Comparison of ENCODE assay signal across 29 cellular contexts in the genomic region with DNA sequence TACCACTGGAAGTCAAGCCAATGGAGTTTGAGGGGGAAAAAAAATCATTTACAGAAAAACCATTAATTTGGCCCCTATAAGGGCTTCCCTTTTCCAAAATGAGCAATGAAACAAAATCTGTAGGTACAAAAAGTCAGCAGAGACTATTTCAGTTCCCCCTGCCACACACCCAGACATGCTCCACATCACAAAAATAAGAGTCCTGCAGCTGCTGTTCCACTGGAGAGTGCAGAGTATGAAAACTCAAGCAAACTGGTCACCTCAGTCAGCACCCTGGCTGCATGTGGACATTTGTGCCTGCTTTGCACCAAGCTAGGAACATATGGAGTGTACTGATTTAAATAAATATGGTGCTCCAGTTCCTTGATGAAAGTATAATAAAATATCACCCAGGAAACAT. TPM values are rescaled to one million over a fixed set of nuclear protein-coding genes. Genes with fewer than 3 reads are reported as not detected.
DNase-seq lines count a peak whose midpoint lies in the region; ATAC-seq and TF ChIP-seq lines count a peak whose summit lies in the region.
"Had no signal": no experiment of that assay in that cellular context is flagged by ENCODE, and none has a peak within 500 bp of the region (broad histone marks: within the 10 kb centered on the region; RNA-seq: fewer than 3 reads in every experiment).

No MANE protein-coding gene starts in this region.

- H3K27ac Mint-ChIP-seq in activated CD4-positive, alpha-beta T cell treated with anti-CD3 and anti-CD28 coated beads, Interleukin-2, amount 10 ng/mL, durations not matched to agents 24 days and 14 days = no peak overlapping the region
- no peak overlapping the region for H3K27ac Mint-ChIP-seq in immature natural killer cell
- H3K27ac Mint-ChIP-seq: activated naive CD4-positive, alpha-beta T cell treated with anti-CD3 and anti-CD28 coated beads, Interleukin-2, amount 50 U/mL, for 72 hours; activated T-helper 1 cell treated with anti-CD3 and anti-CD28 coated beads, Interleukin-12 subunit alpha, Interleukin-12 subunit beta, Interleukin-2, Interleukin-4 antibody, amounts not matched to agents 30 ng/mL and 10 ng/mL and 1 ng/mL, durations not matched to agents 14 hours and 24 hours and 36 hours; naive thymus-derived CD4-positive, alpha-beta T cell; stimulated activated naive CD8-positive, alpha-beta T cell treated with anti-CD3 and anti-CD28 coated beads, Interleukin-15, amount 100 ng/mL, for 72 hours; T-helper 17 cell had no signal

- ATAC-seq in HG02870 (IDR thresholded peaks at IDR 0.05; ENCODE audit: unreplicated experiment) (peak; percentile 40), Right ventricle myocardium inferior (no peak), HG02623 (IDR thresholded peaks at IDR 0.05; ENCODE audit: unreplicated experiment) (no peak)
- ATAC-seq: activated naive CD4-positive, alpha-beta T cell treated with anti-CD3 and anti-CD28 coated beads, Interleukin-2, amount 50 U/mL, for 72 hours; heart right ventricle; left colon; naive thymus-derived CD4-positive, alpha-beta T cell; stimulated activated naive CD8-positive, alpha-beta T cell treated with anti-CD3 and anti-CD28 coated beads, Interleukin-15, amount 100 ng/mL, for 72 hours; T-helper 17 cell had no signal

- peaks cover 3% of the 10 kb centered on the region for H3K9me3 Mint-ChIP-seq in activated CD4-positive, alpha-beta T cell treated with anti-CD3 and anti-CD28 coated beads, Interleukin-2, amount 10 ng/mL, durations not matched to agents 24 days and 14 days
- H3K9me3 Mint-ChIP-seq in immature natural killer cell = no peaks in the 10 kb centered on the region
- H3K9me3 Mint-ChIP-seq: central memory CD8-positive, alpha-beta T cell; naive thymus-derived CD4-positive, alpha-beta T cell had no signal

- no peaks in the 10 kb centered on the region for H3K9me2 ChIP-seq in OCI-LY1 (ENCODE audit: low read depth, low read length)

- no peaks in the 10 kb centered on the region for H4K20me1 ChIP-seq in OCI-LY1 (ENCODE audit: insufficient read depth, low read length)

- H2AFZ ChIP-seq in OCI-LY1 (ENCODE audit: low read length) = no peak overlapping the region

- H3K27me3 Mint-ChIP-seq in activated CD4-positive, alpha-beta T cell treated with anti-CD3 and anti-CD28 coated beads, Interleukin-2, amount 10 ng/mL, durations not matched to agents 24 days and 14 days = no peaks in the 10 kb centered on the region
- H3K27me3 Mint-ChIP-seq in immature natural killer cell (ENCODE audit: low read depth in 3 of 3) = peaks cover 1 to 10% (median 2%) of the 10 kb centered on the region in 3 donors
- H3K27me3 Mint-ChIP-seq: naive thymus-derived CD4-positive, alpha-beta T cell; stimulated activated naive CD8-positive, alpha-beta T cell treated with anti-CD3 and anti-CD28 coated beads, Interleukin-15, amount 100 ng/mL, for 72 hours; T-helper 17 cell had no signal

- TF ChIP-seq POLR2A in stomach (IDR thresholded peaks at IDR 0.05) = no peak

- H3K79me2 ChIP-seq in OCI-LY1 (ENCODE audit: insufficient read depth, low read length) = peaks cover 80% of the 10 kb centered on the region

- H3K36me3 ChIP-seq in OCI-LY1 (ENCODE audit: insufficient read depth, low read length) (peaks cover 99% of the 10 kb centered on the region), stomach (no peaks in the 10 kb centered on the region)
- H3K36me3 ChIP-seq: ascending aorta, heart right ventricle, SJCRH30, transverse colon had no signal

- TF ChIP-seq EP300 in stomach (IDR thresholded peaks at IDR 0.05) = no peak

- no peak overlapping the region for H3K4me3 Mint-ChIP-seq in activated CD4-positive, alpha-beta T cell treated with anti-CD3 and anti-CD28 coated beads, Interleukin-2, amount 10 ng/mL, durations not matched to agents 24 days and 14 days
- H3K4me3 Mint-ChIP-seq in immature natural killer cell = no peak overlapping the region
- H3K4me3 Mint-ChIP-seq: activated T-helper 1 cell treated with anti-CD3 and anti-CD28 coated beads, Interleukin-12 subunit alpha, Interleukin-12 subunit beta, Interleukin-2, Interleukin-4 antibody, amounts not matched to agents 30 ng/mL and 10 ng/mL and 1 ng/mL, durations not matched to agents 14 hours and 24 hours and 36 hours; central memory CD8-positive, alpha-beta T cell; naive thymus-derived CD4-positive, alpha-beta T cell; stimulated activated naive CD8-positive, alpha-beta T cell treated with anti-CD3 and anti-CD28 coated beads, Interleukin-15, amount 100 ng/mL, for 72 hours; T-helper 17 cell had no signal

- H3K27ac ChIP-seq in OCI-LY1 (ENCODE audit: low read depth, low read length, poor library complexity, severe bottlenecking) (peak overlapping the region; percentile 90), stomach (peak overlapping the region in 4 of 5 donors; percentile 79 to 88 (median 82))
- H3K27ac ChIP-seq: 22Rv1, ascending aorta, dorsolateral prefrontal cortex, heart right ventricle, SJCRH30 had no signal

- H3K27me3 ChIP-seq in OCI-LY1 (ENCODE audit: insufficient read depth, low read length) = no peaks in the 10 kb centered on the region
- H3K27me3 ChIP-seq in stomach = no peaks in the 10 kb centered on the region
- H3K27me3 ChIP-seq: ascending aorta, dorsolateral prefrontal cortex, heart right ventricle, SJCRH30, transverse colon had no signal

- peak overlapping the region; percentile 69 for H3K4me2 ChIP-seq in OCI-LY1 (ENCODE audit: low read length)

- peak; percentile 28 for DNase-seq in activated CD4-positive, alpha-beta T cell treated with anti-CD3 and anti-CD28 coated beads, Interleukin-2, amount 10 ng/mL, durations not matched to agents 24 days and 14 days
- DNase-seq in activated CD4-positive, alpha-beta T cell treated with anti-CD3 and anti-CD28 coated beads for 1 hour = no peak
- no peak for DNase-seq in stomach
- no peak for DNase-seq in Right ventricle myocardium inferior (ENCODE audit: missing footprints)
- no peak for DNase-seq in immature natural killer cell
- DNase-seq: activated CD4-positive, alpha-beta T cell treated with anti-CD3 and anti-CD28 coated beads, Interleukin-2, amount 50 U/mL, for 1 hour; DMS79; dorsolateral prefrontal cortex; heart right ventricle; KBM-7; left colon; MV-4-11; naive thymus-derived CD4-positive, alpha-beta T cell; NCI-H187 treated with DMSO at 0.1 percent for 48 hours; occipital lobe; retina; SJCRH30; stimulated activated CD4-positive, alpha-beta T cell treated with anti-CD3 and anti-CD28 coated beads, Interleukin-4, amount 100 ng/mL, for 24 hours; stimulated activated naive CD8-positive, alpha-beta T cell treated with anti-CD3 and anti-CD28 coated beads, Interleukin-15, amount 100 ng/mL, for 72 hours; T-helper 17 cell; transverse colon had no signal

- peaks cover 66% of the 10 kb centered on the region for H3K36me3 Mint-ChIP-seq in activated CD4-positive, alpha-beta T cell treated with anti-CD3 and anti-CD28 coated beads, Interleukin-2, amount 10 ng/mL, durations not matched to agents 24 days and 14 days (ENCODE audit: low read depth)
- no peaks in the 10 kb centered on the region for H3K36me3 Mint-ChIP-seq in immature natural killer cell

- intact Hi-C loops in activated CD4-positive, alpha-beta T cell treated with anti-CD3 and anti-CD28 coated beads, Interleukin-2, amount 10 ng/mL, durations not matched to agents 24 days and 14 days (cut with micrococcal nuclease) = no loop called here
- intact Hi-C loops in stomach (cut with DNase I; ENCODE audit: low total_unique reads) (no loop called here), Right ventricle myocardium inferior (cut with DNase I) (no loop called here)

- peak overlapping the region; percentile 62 for H3K4me3 ChIP-seq in OCI-LY1 (ENCODE audit: low read depth, low read length, poor library complexity, severe bottlenecking)
- no peak overlapping the region for H3K4me3 ChIP-seq in stomach
- H3K4me3 ChIP-seq: ascending aorta, dorsolateral prefrontal cortex, heart right ventricle, SJCRH30, transverse colon had no signal

- peak overlapping the region; percentile 75 for H3K9ac ChIP-seq in OCI-LY1 (ENCODE audit: low read length)

- H3K9me3 ChIP-seq in OCI-LY1 (ENCODE audit: low read length) = no peaks in the 10 kb centered on the region
- H3K9me3 ChIP-seq in stomach = no peaks in the 10 kb centered on the region
- H3K9me3 ChIP-seq: ascending aorta, heart right ventricle, SJCRH30, transverse colon had no signal

- H3K4me1 Mint-ChIP-seq in activated CD4-positive, alpha-beta T cell treated with anti-CD3 and anti-CD28 coated beads, Interleukin-2, amount 10 ng/mL, durations not matched to agents 24 days and 14 days = peaks cover 31% of the 10 kb centered on the region
- H3K4me1 Mint-ChIP-seq in immature natural killer cell = no peaks in the 10 kb centered on the region
- H3K4me1 Mint-ChIP-seq: central memory CD8-positive, alpha-beta T cell had no signal

- H3K4me1 ChIP-seq in OCI-LY1 (ENCODE audit: insufficient read depth, low read length, severe bottlenecking) (peaks cover 100% of the 10 kb centered on the region), stomach (peaks cover 35 to 58% (median 49%) of the 10 kb centered on the region in 4 donors)
- H3K4me1 ChIP-seq: ascending aorta, heart right ventricle, SJCRH30 had no signal

- TF ChIP-seq CTCF in OCI-LY1 (IDR thresholded peaks at IDR 0.05; ENCODE audit: low read length) (no peak), stomach (IDR thresholded peaks at IDR 0.05) (no peak)

- peaks cover 7% of the 10 kb centered on the region; the same call in 1 of the 2 replicates for H3F3A ChIP-seq in OCI-LY1 (ENCODE audit: insufficient read depth, low read length)

RNA-seq across cellular contexts. Expression of gene POU2AF1, which starts 15.1 kb away (rescaled TPM):
- total RNA-seq in activated CD4-positive, alpha-beta T cell treated with anti-CD3 and anti-CD28 coated beads, Interleukin-2, amount 10 ng/mL, durations not matched to agents 24 days and 14 days = 65.6 and 68.9 TPM in 2 replicates
- total RNA-seq in stomach (10 to 100 TPM in 2 of 5 donors, 1 to 10 TPM in 2, not detected in 1; 2.8 to 43.2 (median 14.8) TPM), Right ventricle myocardium inferior (0.24 TPM)
- polyA plus RNA-seq in stomach (10 to 100 TPM in 1 of 3 donors, 1 to 10 TPM in 2; 7.0 to 12.3 (median 8.8) TPM), immature natural killer cell (under 1 TPM in 1 of 3 donors, not detected in 2; 0.09 TPM)
- total RNA-seq: occipital lobe, SJCRH30 had no signal
